ENCODE assay signal across 23 cellular contexts in the genomic region with DNA sequence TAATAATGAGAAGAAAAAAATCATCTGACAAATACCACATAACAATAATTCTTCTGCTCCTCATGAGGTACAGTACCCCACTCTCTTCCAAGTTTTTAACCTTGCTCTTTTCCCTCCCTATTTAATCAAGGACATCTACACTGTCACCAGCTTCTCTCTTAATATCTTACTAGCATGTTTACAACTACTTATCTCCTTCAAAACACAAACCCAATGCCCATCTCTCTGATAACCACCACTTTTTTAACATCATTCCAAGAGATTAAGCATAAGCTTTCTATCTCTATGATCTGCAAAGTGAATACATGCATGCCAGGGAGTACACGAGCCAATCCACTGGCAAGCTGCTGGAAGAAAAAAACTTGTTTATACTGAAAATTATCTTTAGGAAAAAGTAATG.
"Had no signal": no experiment of that assay in that cellular context is flagged by ENCODE, and none has a peak within 500 bp of the region (broad histone marks: within the 10 kb centered on the region; RNA-seq: fewer than 3 reads in every experiment).

No MANE protein-coding gene starts in this region.

- H3K9me3 Mint-ChIP-seq: activated T-cell treated with anti-CD3 and anti-CD28 coated beads, Interleukin-2, amount 50 U/mL, for 24 hours; activated T-helper 2 cell treated with anti-CD3 and anti-CD28 coated beads, Interferon-gamma antibody, Interleukin-2, Interleukin-4, amounts not matched to agents 10 μg/mL and 5 μg/mL and 100 μg/mL, durations not matched to agents 14 hours and 24 hours and 36 hours; natural killer cell; T-helper 2 cell treated with Interferon-gamma antibody and Interleukin-4, amounts not matched to agents 5 μg/mL and 100 μg/mL, for 36 hours had no signal

- DNase-seq: activated CD4-positive, alpha-beta T cell treated with anti-CD3 and anti-CD28 coated beads, Interleukin-2, amount 10 ng/mL, durations not matched to agents 7 days and 5 days; activated CD8-positive, alpha-beta memory T cell treated with anti-CD3 and anti-CD28 coated beads for 24 hours; activated CD8-positive, alpha-beta memory T cell treated with anti-CD3 and anti-CD28 coated beads, Interleukin-2, amount 50 U/mL, for 4 hours; activated naive CD4-positive, alpha-beta T cell treated with Interleukin-2 at 50 U/mL for 16 hours; activated T-cell treated with anti-CD3 and anti-CD28 coated beads, Interleukin-2, amount 50 U/mL, for 24 hours; amygdala; cerebellar nuclear complex; cortex of kidney; foreskin keratinocyte; kidney; lower lobe of right lung; natural killer cell; spleen; stimulated activated CD4-positive, alpha-beta T cell treated with anti-CD3 and anti-CD28 coated beads, Interleukin-4, amount 100 ng/mL, for 1 hour; stimulated activated naive CD4-positive, alpha-beta T cell treated with Interleukin-2 at 50 U/mL for 16 hours; SW 1271; upper lobe of left lung had no signal

- H3K27ac ChIP-seq: foreskin keratinocyte, lower lobe of right lung, prostate gland, spleen, upper lobe of left lung, VCaP had no signal

- H3K4me1 ChIP-seq: foreskin keratinocyte, prostate gland had no signal

- H3K4me3 Mint-ChIP-seq: activated CD4-positive, alpha-beta T cell treated with anti-CD3 and anti-CD28 coated beads, Interleukin-2, amount 10 ng/mL, durations not matched to agents 7 days and 5 days; activated T-cell treated with anti-CD3 and anti-CD28 coated beads, Interleukin-2, amount 50 U/mL, for 24 hours; natural killer cell; T-helper 2 cell treated with Interferon-gamma antibody and Interleukin-4, amounts not matched to agents 5 μg/mL and 100 μg/mL, for 36 hours had no signal

- H3K27ac Mint-ChIP-seq: activated CD4-positive, alpha-beta T cell treated with anti-CD3 and anti-CD28 coated beads, Interleukin-2, amount 10 ng/mL, durations not matched to agents 7 days and 5 days; activated T-cell treated with anti-CD3 and anti-CD28 coated beads, Interleukin-2, amount 50 U/mL, for 24 hours; activated T-helper 2 cell treated with anti-CD3 and anti-CD28 coated beads, Interferon-gamma antibody, Interleukin-2, Interleukin-4, amounts not matched to agents 10 μg/mL and 5 μg/mL and 100 μg/mL, durations not matched to agents 14 hours and 24 hours and 36 hours; natural killer cell; T-helper 2 cell treated with Interferon-gamma antibody and Interleukin-4, amounts not matched to agents 5 μg/mL and 100 μg/mL, for 36 hours had no signal

- H3K36me3 Mint-ChIP-seq: natural killer cell had no signal

- H3K4me3 ChIP-seq: lower lobe of right lung, prostate gland, spleen, upper lobe of left lung had no signal

- H3K27me3 ChIP-seq: foreskin keratinocyte, spleen, upper lobe of left lung had no signal

- ATAC-seq: activated CD4-positive, CD25-positive, alpha-beta regulatory T cell treated with anti-CD3 and anti-CD28 coated beads, Interleukin-2, amount 50 U/mL, for 24 hours; foreskin keratinocyte; left lobe of liver; lower lobe of right lung; natural killer cell had no signal

- H3K9me3 ChIP-seq: lower lobe of right lung, prostate gland, upper lobe of left lung had no signal

- H3K36me3 ChIP-seq: lower lobe of right lung, prostate gland, upper lobe of left lung had no signal

- H3K27me3 Mint-ChIP-seq: activated CD4-positive, alpha-beta T cell treated with anti-CD3 and anti-CD28 coated beads, Interleukin-2, amount 10 ng/mL, durations not matched to agents 7 days and 5 days; activated T-cell treated with anti-CD3 and anti-CD28 coated beads, Interleukin-2, amount 50 U/mL, for 24 hours had no signal
